In the genomic region with DNA sequence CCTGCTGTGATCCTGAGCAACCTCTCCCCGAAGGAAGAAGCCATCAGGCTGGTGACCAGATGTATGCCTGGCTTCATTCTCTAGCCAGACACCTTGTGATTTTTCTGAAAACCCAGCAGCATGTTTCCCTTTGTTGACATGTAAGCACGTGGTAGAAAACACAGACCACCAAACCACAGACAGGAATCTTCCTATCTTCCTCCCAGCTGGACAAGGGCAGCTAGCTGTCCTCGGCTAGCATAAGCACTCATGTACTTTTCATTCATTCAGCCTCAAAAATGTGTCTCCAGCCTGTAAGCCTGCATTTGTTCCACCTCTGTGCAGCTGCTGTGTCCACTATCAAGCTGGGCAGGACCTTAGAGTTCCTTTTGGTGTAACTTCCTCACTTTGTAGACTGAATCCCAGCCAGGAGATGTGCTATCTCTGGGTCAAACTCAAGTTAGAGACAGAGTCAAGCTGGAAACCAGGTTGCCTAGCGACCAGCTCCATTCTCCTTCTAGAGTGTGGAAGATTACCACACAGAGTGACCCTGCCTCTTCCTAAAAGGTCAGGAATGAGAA, we compare ENCODE assay signal across 11 cellular contexts. TPM values are rescaled to one million over a fixed set of nuclear protein-coding genes. Genes with fewer than 3 reads are reported as not detected.
DNase-seq lines count a peak whose midpoint lies in the region; ATAC-seq, FAIRE-seq and TF ChIP-seq lines count a peak whose summit lies in the region.
"Had no signal": no experiment of that assay in that cellular context is flagged by ENCODE, and none has a peak within 500 bp of the region (broad histone marks: within the 10 kb centered on the region; RNA-seq: fewer than 3 reads in every experiment).

No MANE protein-coding gene starts in this region.

- no peak for TF ChIP-seq RAD21 in IMR-90 (IDR thresholded peaks at IDR 0.05; ENCODE audit: low read length)

- H2BK5ac ChIP-seq in IMR-90 (ENCODE audit: low read depth, low read length, poor library complexity, severe bottlenecking): peak overlapping the region; percentile 12

- H3K27me3 ChIP-seq in IMR-90 (ENCODE audit: control insufficient read depth, insufficient read depth, low read length) (no peaks in the 10 kb centered on the region), ectodermal cell (ENCODE audit: control insufficient read depth, insufficient read depth, low read length, poor library complexity, severe bottlenecking) (peaks cover 28% of the 10 kb centered on the region), left lung (peaks cover 0 to 36% of the 10 kb centered on the region in 2 donors)

- H3K4me2 ChIP-seq in IMR-90 (ENCODE audit: low read depth, low read length): peak overlapping the region; percentile 5; the same call in 1 of the 2 replicates

- no peak overlapping the region for H3K9ac ChIP-seq in IMR-90 (ENCODE audit: low read depth, low read length)
- H3K9ac ChIP-seq in kidney (ENCODE audit: low read length in 2 of 2): no peak overlapping the region

- H4K91ac ChIP-seq in IMR-90 (ENCODE audit: insufficient read depth, low read depth, low read length): peak overlapping the region; percentile 22

- no peaks in the 10 kb centered on the region for H3K79me1 ChIP-seq in IMR-90 (ENCODE audit: low read depth in 1 of 2, low read length in 2 of 2)

- H3K36me3 ChIP-seq in IMR-90 (ENCODE audit: control insufficient read depth, insufficient read depth, low read length): no peaks in the 10 kb centered on the region
- no peaks in the 10 kb centered on the region for H3K36me3 ChIP-seq in ectodermal cell (ENCODE audit: control insufficient read depth, insufficient read depth, low read length)
- H3K36me3 ChIP-seq in left lung: no peaks in the 10 kb centered on the region
- H3K36me3 ChIP-seq in kidney (ENCODE audit: control insufficient read depth in 1 of 2, insufficient read depth in 2 of 2, low read length in 2 of 2): no peaks in the 10 kb centered on the region

- peak overlapping the region; percentile 31 for H2AK9ac ChIP-seq in IMR-90 (replicated peaks; ENCODE audit: low read depth, low read length, poor library complexity)

- H3K23ac ChIP-seq in IMR-90 (ENCODE audit: low read depth, low read length): peak overlapping the region; percentile 44; the same call in 1 of the 2 replicates

- H4K20me1 ChIP-seq in IMR-90 (ENCODE audit: insufficient read depth, low read length): no peaks in the 10 kb centered on the region

- H3K4me3 ChIP-seq in IMR-90 (ENCODE audit: insufficient read depth, low read depth, low read length): no peak overlapping the region
- H3K4me3 ChIP-seq in ectodermal cell (ENCODE audit: insufficient read depth, low read depth, low read length): no peak overlapping the region
- no peak overlapping the region for H3K4me3 ChIP-seq in left lung
- H3K4me3 ChIP-seq in skeletal muscle cell (ENCODE audit: low read depth, low read length): no peak overlapping the region
- H3K4me3 ChIP-seq in kidney (ENCODE audit: low read length in 2 of 2): no peak overlapping the region

- BruUV-seq in IMR-90 (replicated peaks; lab: Mats Ljungman, UMichigan): no TSS peak

- dilution Hi-C loops in IMR-90 (cut with HindIII; ENCODE audit: low sequenced_read_pairs, unreplicated experiment): no loop called here

- H3K18ac ChIP-seq in IMR-90 (ENCODE audit: low read depth, low read length): peak overlapping the region; percentile 31; the same call in 1 of the 2 replicates

- H2BK20ac ChIP-seq in IMR-90 (ENCODE audit: low read depth, low read length): peak overlapping the region; percentile 30

- peak overlapping the region; percentile 58 for H2BK15ac ChIP-seq in IMR-90 (ENCODE audit: low read depth, low read length)

- no peak for FAIRE-seq in kidney (lab: Jason Lieb, UNC)

- H3K4ac ChIP-seq in IMR-90 (ENCODE audit: low read depth, low read length): peak overlapping the region; percentile 66

- peak; percentile 51 for ATAC-seq in IMR-90 (ENCODE audit: low read depth)
- peak; percentile 65 for ATAC-seq in left lung
- ATAC-seq: stimulated activated naive CD8-positive, alpha-beta T cell treated with anti-CD3 and anti-CD28 coated beads, Interleukin-15, amount 100 ng/mL, for 72 hours had no signal

- H3K4me1 ChIP-seq in IMR-90 (ENCODE audit: control insufficient read depth, insufficient read depth, low read length) (peaks cover 23% of the 10 kb centered on the region), ectodermal cell (ENCODE audit: control insufficient read depth, insufficient read depth, low read length) (peaks cover 31% of the 10 kb centered on the region), left lung (no peaks in the 10 kb centered on the region), kidney (ENCODE audit: control insufficient read depth in 1 of 2, insufficient read depth in 1 of 2, low read depth in 1 of 2, low read length in 2 of 2) (no peaks in the 10 kb centered on the region)

- peaks cover 17% of the 10 kb centered on the region; the same call in 1 of the 2 replicates for H3K9me1 ChIP-seq in IMR-90 (ENCODE audit: insufficient read depth, low read length)

- no peak for TF ChIP-seq CTCF in IMR-90 (conservative IDR thresholded peaks at IDR 0.05; ENCODE audit: low read depth, low read length)
- no peak for TF ChIP-seq CTCF in left lung (IDR thresholded peaks at IDR 0.05)
- TF ChIP-seq CTCF in kidney (IDR thresholded peaks at IDR 0.05; ENCODE audit: borderline replicate concordance, extremely low read depth, insufficient read depth): no peak

- H2AK5ac ChIP-seq in IMR-90 (ENCODE audit: low read depth, low read length): peak overlapping the region; percentile 46

- no peak for TF ChIP-seq POLR2A in IMR-90 (IDR thresholded peaks at IDR 0.05; ENCODE audit: low read depth, low read length)

- CTCF ChIA-PET in IMR-90 (lab: Yijun Ruan, JAX): interaction anchor here (0.6 to 2.2 kb wide), 4 partner anchors 10 to 45 kb away, joined by 3 to 8 read pairs (median 3); no protein-coding TSS in a partner anchor

- H4K8ac ChIP-seq in IMR-90 (ENCODE audit: low read depth in 2 of 2, low read length in 2 of 2): peak overlapping the region; percentile 7 to 37; a peak in 1 of 4 replicates

- DNase-seq in IMR-90 (peak; percentile 64), left lung (no peak), skeletal muscle cell (ENCODE audit: low read depth) (peak; percentile 67), NCI-H2029 treated with DMSO at 0.1 percent for 48 hours (lab: John Stamatoyannopoulos, UW) (no peak), HT-29 (ENCODE audit: low spot score) (no peak), kidney (no peak)
- DNase-seq in activated T-cell treated with anti-CD3 and anti-CD28 coated beads, Interleukin-2, amount 50 U/mL, for 48 hours: no peak
- DNase-seq: CD4-positive, alpha-beta T cell; NCI-H2107; stimulated activated naive CD8-positive, alpha-beta T cell treated with anti-CD3 and anti-CD28 coated beads, Interleukin-15, amount 100 ng/mL, for 72 hours had no signal

- 38% methylated on average over 2 of the region's 4 CpGs; no CpG with 5 or more reads in 1 of the 2 experiments for WGBS in IMR-90 (ENCODE audit: extremely low coverage in 2 of 2, insufficient read length in 1 of 2), 2 experiments
- WGBS in ectodermal cell, 2 experiments: 68 to 69% methylated on average over 4 of the region's 4 CpGs

- H3K27ac ChIP-seq in IMR-90 (ENCODE audit: insufficient read depth, low read length) (peak overlapping the region; percentile 12; the same call in 1 of the 2 replicates), ectodermal cell (ENCODE audit: insufficient read depth, low read depth, low read length, poor library complexity, severe bottlenecking) (peak overlapping the region; percentile 67), left lung (no peak overlapping the region), kidney (ENCODE audit: low read depth in 2 of 2, low read length in 2 of 2) (no peak overlapping the region)

- intact Hi-C loops in IMR-90 (cut with micrococcal nuclease): no loop called here
- intact Hi-C loops in left lung (cut with DNase I): no loop called here
- intact Hi-C loops in kidney (cut with DNase I): no loop called here

- in situ Hi-C loops in IMR-90 (cut with MboI; ENCODE audit: low sequenced_read_pairs): no loop called here

- POLR2A ChIA-PET in IMR-90 (lab: Charles Lee; ENCODE audit: unreplicated experiment): no interaction called here

- no peak overlapping the region for H3K56ac ChIP-seq in IMR-90 (ENCODE audit: extremely low read depth, insufficient read depth, low read length)

- H4K5ac ChIP-seq in IMR-90 (ENCODE audit: low read depth, low read length): no peak overlapping the region

- H3K9me3 ChIP-seq in IMR-90 (ENCODE audit: control insufficient read depth, insufficient read depth, low read length) (no peaks in the 10 kb centered on the region), ectodermal cell (ENCODE audit: control insufficient read depth, low read length) (no peaks in the 10 kb centered on the region), left lung (no peaks in the 10 kb centered on the region), kidney (ENCODE audit: control insufficient read depth in 1 of 2, low read length in 2 of 2) (no peaks in the 10 kb centered on the region)

- peak overlapping the region; percentile 58; the same call in 1 of the 2 replicates for H2BK120ac ChIP-seq in IMR-90 (ENCODE audit: low read depth, low read length)

- peak overlapping the region; percentile 53 for H3K14ac ChIP-seq in IMR-90 (replicated peaks; ENCODE audit: low read depth, low read length)

- H2AFZ ChIP-seq in IMR-90 (replicated peaks; ENCODE audit: low read length, poor library complexity): peak overlapping the region; percentile 76

TF ChIP-seq in IMR-90, 13 proteins besides CTCF, POLR2A, EP300 and RAD21:
- TF ChIP-seq CEBPB (IDR thresholded peaks at IDR 0.05; ENCODE audit: low read depth, low read length): no peak
- no peak for TF ChIP-seq RCOR1 (IDR thresholded peaks at IDR 0.05; ENCODE audit: insufficient replicate concordance, low read length)
- TF ChIP-seq RFX5 (IDR thresholded peaks at IDR 0.05; ENCODE audit: low read depth, low read length): no peak

RNA-seq across cellular contexts. Expression of gene CLMP, which starts 7.2 kb away (rescaled TPM):
- total RNA-seq in IMR-90 (2012; rRNA removed): 54.7 and 56.1 TPM in 2 replicates
- polyA plus RNA-seq in IMR-90 (2012; rRNA removed): 78.9 and 95.7 TPM in 2 replicates
- 50.5 and 121 TPM in 2 replicates for polyA plus RNA-seq in IMR-90 (2012; cell fraction: cytosol; rRNA removed)
- polyA plus RNA-seq in IMR-90 (2012; cell fraction: nucleus; rRNA removed; ENCODE audit: low replicate concordance): 20.7 and 92.9 TPM in 2 replicates
- 11.8 TPM for polyA plus RNA-seq in ectodermal cell (2013, experiment 1 of 4)
- polyA plus RNA-seq in ectodermal cell (2013, experiment 2 of 4): 9.9 TPM
- 8.1 TPM for polyA plus RNA-seq in ectodermal cell (2013, experiment 3 of 4)
- 10.6 TPM for polyA plus RNA-seq in ectodermal cell (2013, experiment 4 of 4)
- 10 to 100 TPM; 20.4 to 22.5 TPM for total RNA-seq in left lung
- not detected in 2 replicates for total RNA-seq in HT-29 (2014; rRNA removed; shearing (Covaris generic))
- total RNA-seq in kidney: 6.8 TPM
- polyA plus RNA-seq in kidney (ENCODE audit: insufficient read depth, low read depth, low replicate concordance): 1.2 TPM

Comparison
In these comparisons a context has a peak if more than half of its experiments do, and no peak if none do; other contexts are left out.
1. DNase-seq: peak in IMR-90 (single experiment) and skeletal muscle cell (single experiment); none in left lung (0 of 2), NCI-H2029 treated with DMSO at 0.1 percent for 48 hours (single experiment), HT-29 (single experiment), kidney (single experiment) and activated T-cell treated with anti-CD3 and anti-CD28 coated beads, Interleukin-2, amount 50 U/mL, for 48 hours (0 of 2).
2. H3K27ac ChIP-seq: peak in IMR-90 (single experiment) and ectodermal cell (single experiment); none in left lung (0 of 2) and kidney (0 of 2).